Comparison of ENCODE assay signal across 15 cellular contexts in the genomic region with DNA sequence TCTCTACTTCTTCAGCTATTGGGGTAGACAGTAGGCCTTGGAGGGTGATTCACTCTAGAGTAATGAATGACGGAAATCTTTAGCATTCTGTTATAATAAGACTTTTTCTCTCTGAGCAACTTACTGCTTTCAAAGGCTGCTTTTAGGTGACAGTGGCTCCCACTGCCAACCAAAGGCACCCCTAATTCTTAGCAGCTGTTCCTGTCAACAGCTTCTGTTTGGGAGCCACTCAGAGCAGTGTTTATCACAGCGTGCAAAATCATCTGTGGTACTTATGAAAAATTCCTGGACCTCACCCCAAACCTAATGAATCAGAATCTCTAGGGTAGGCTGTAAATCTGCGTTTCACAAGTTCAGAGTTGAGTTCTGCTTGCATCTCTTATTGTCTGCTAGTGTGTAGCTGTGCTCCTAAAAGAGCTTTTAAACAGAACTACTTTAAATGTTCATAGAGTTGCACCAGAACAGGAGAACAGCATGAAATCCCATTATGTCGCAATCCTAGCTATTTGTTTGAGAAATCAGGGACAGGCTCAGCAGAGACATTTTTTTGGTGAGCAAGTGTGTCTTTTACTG. TPM values are rescaled to one million over a fixed set of nuclear protein-coding genes. Genes with fewer than 3 reads are reported as not detected.
DNase-seq lines count a peak whose midpoint lies in the region; ATAC-seq and TF ChIP-seq lines count a peak whose summit lies in the region.
"Had no signal": no experiment of that assay in that cellular context is flagged by ENCODE, and none has a peak within 500 bp of the region (broad histone marks: within the 10 kb centered on the region; RNA-seq: fewer than 3 reads in every experiment).

No MANE protein-coding gene starts in this region.

- H3K9me3 ChIP-seq in SK-N-SH, result no peaks in the 10 kb centered on the region
- H3K9me3 ChIP-seq in subcutaneous abdominal adipose tissue (ENCODE audit: control insufficient read depth in 5 of 5, low read length in 5 of 5), result peaks cover 0 to 3% (median 0%) of the 10 kb centered on the region in 5 donors
- peaks cover 0 to 14% (median 5%) of the 10 kb centered on the region in 12 donors for H3K9me3 ChIP-seq in heart left ventricle
- H3K9me3 ChIP-seq: tibial artery had no signal

- H3K4me1 ChIP-seq in SK-N-SH (ENCODE audit: control insufficient read depth in 1 of 2, insufficient read depth in 2 of 2, low read depth in 1 of 2, low read length in 1 of 2), result peaks cover 0 to 5% of the 10 kb centered on the region in 2 experiments; a peak in 1 of 4 replicates
- H3K4me1 ChIP-seq in subcutaneous abdominal adipose tissue (ENCODE audit: control insufficient read depth in 5 of 5, insufficient read depth in 5 of 5, low read length in 5 of 5), result peaks cover 0 to 8% (median 4%) of the 10 kb centered on the region in 5 donors
- peaks cover 0 to 4% (median 0%) of the 10 kb centered on the region in 12 donors for H3K4me1 ChIP-seq in heart left ventricle
- H3K4me1 ChIP-seq: spleen, tibial artery had no signal

- H3K9ac ChIP-seq in SK-N-SH, result no peak overlapping the region
- no peak overlapping the region for H3K9ac ChIP-seq in subcutaneous abdominal adipose tissue (ENCODE audit: low read length in 5 of 5)

- intact Hi-C loops in heart left ventricle (cut with DNase I), result no loop called here

- H3K36me3 ChIP-seq in SK-N-SH (replicated peaks in 1 of 2; ENCODE audit: control insufficient read depth in 1 of 2, insufficient read depth in 2 of 2, low read length in 1 of 2) (no peaks in the 10 kb centered on the region), subcutaneous abdominal adipose tissue (ENCODE audit: control insufficient read depth in 5 of 5, insufficient read depth in 5 of 5, low read length in 5 of 5) (no peaks in the 10 kb centered on the region), heart left ventricle (no peaks in the 10 kb centered on the region)
- H3K36me3 ChIP-seq: spleen, tibial artery had no signal

- no peak for TF ChIP-seq POLR2A in heart left ventricle (IDR thresholded peaks at IDR 0.05)

- H3K4me3 ChIP-seq in SK-N-SH (ENCODE audit: low read depth in 2 of 2, low read length in 1 of 2), result no peak overlapping the region
- H3K4me3 ChIP-seq in subcutaneous abdominal adipose tissue (ENCODE audit: low read depth in 1 of 5, low read length in 5 of 5), result no peak overlapping the region
- H3K4me3 ChIP-seq in heart left ventricle, result no peak overlapping the region
- H3K4me3 ChIP-seq: spleen, tibial artery had no signal

- TF ChIP-seq EP300 in SK-N-SH (IDR thresholded peaks at IDR 0.05; ENCODE audit: borderline replicate concordance in 1 of 2, low read depth in 1 of 2, low read length in 1 of 2), result no peak

- no peak overlapping the region for H3K4me2 ChIP-seq in SK-N-SH

- no peaks in the 10 kb centered on the region for H3F3A ChIP-seq in SK-N-SH (replicated peaks; ENCODE audit: insufficient read depth)

- TF ChIP-seq CTCF in SK-N-SH (IDR thresholded peaks at IDR 0.05), result no peak
- no peak for TF ChIP-seq CTCF in heart left ventricle (IDR thresholded peaks at IDR 0.05)

- H3K79me2 ChIP-seq in SK-N-SH (ENCODE audit: insufficient read depth), result no peaks in the 10 kb centered on the region

- H3K27ac ChIP-seq in SK-N-SH (ENCODE audit: low read depth in 2 of 2, low read length in 1 of 2) (no peak overlapping the region), subcutaneous abdominal adipose tissue (ENCODE audit: low read depth, low read length) (peak overlapping the region; percentile 60), heart left ventricle (no peak overlapping the region)
- H3K27ac ChIP-seq: 22Rv1, spleen, tibial artery had no signal

- DNase-seq in SK-N-SH (no peak), SIG-M5 treated with dmso at 0.1 percent for 504 hours (lab: John Stamatoyannopoulos, UW; ENCODE audit: unreplicated experiment) (peak; percentile 89), fibroblast of peridontal ligament (ENCODE audit: extremely low read depth) (peak; percentile 28), ACHN (no peak), heart left ventricle (no peak)
- DNase-seq: activated CD4-positive, alpha-beta T cell treated with anti-CD3 and anti-CD28 coated beads, Interleukin-2, amount 10 ng/mL, durations not matched to agents 24 days and 14 days; activated naive CD4-positive, alpha-beta T cell treated with Interleukin-2 at 50 U/mL for 16 hours; NCI-H146; NCI-H82; spleen; tibial artery had no signal

- H3K27me3 ChIP-seq in SK-N-SH (ENCODE audit: insufficient read depth), result no peaks in the 10 kb centered on the region
- no peaks in the 10 kb centered on the region for H3K27me3 ChIP-seq in subcutaneous abdominal adipose tissue (ENCODE audit: control insufficient read depth in 5 of 5, insufficient read depth in 4 of 5, low read length in 5 of 5)
- H3K27me3 ChIP-seq in heart left ventricle, result peaks cover 0 to 4% (median 0%) of the 10 kb centered on the region in 9 donors
- H3K27me3 ChIP-seq: spleen, tibial artery had no signal

- H3K9me2 ChIP-seq in SK-N-SH, result no peaks in the 10 kb centered on the region

- CTCF ChIA-PET in SK-N-SH (lab: Yijun Ruan, JAX), result interaction anchor here (0.6 to 1.6 kb wide), 2 partner anchors 243 to 906 kb away, joined by 3 read pairs; no protein-coding TSS in a partner anchor

- no peak overlapping the region; the same call in 1 of the 2 replicates for H2AFZ ChIP-seq in SK-N-SH (ENCODE audit: low read depth)

- POLR2A ChIA-PET in SK-N-SH (lab: Yijun Ruan, JAX), result no interaction called here

- no peak for TF ChIP-seq RAD21 in SK-N-SH (IDR thresholded peaks at IDR 0.05; ENCODE audit: low read length)

- in situ Hi-C loops in ACHN (cut with HindIII; ENCODE audit: low pct_ligation_motif_present, low pct_unique_long_range_greater_than_20kb, low sequenced_read_pairs), result no loop called here

- 20% methylated on average over 4 of the region's 4 CpGs for WGBS in SK-N-SH (ENCODE audit: low lambda C conversion rate)
- WGBS in heart left ventricle, 4 donors, result 61 to 69% (median 65%) methylated on average over 4 of the region's 4 CpGs

- H4K20me1 ChIP-seq in SK-N-SH (ENCODE audit: insufficient read depth), result no peaks in the 10 kb centered on the region

- ATAC-seq in SK-N-SH treated with all-trans-retinoic acid at 6 μM for 48 hours, result no peak; the same call in 2 of the 3 replicates
- ATAC-seq in GM21367 (IDR thresholded peaks at IDR 0.05; ENCODE audit: unreplicated experiment), result no peak
- ATAC-seq in heart left ventricle, result no peak

TF ChIP-seq in SK-N-SH, 30 proteins besides CTCF, POLR2A, EP300 and RAD21:
- TF ChIP-seq NRF1 (IDR thresholded peaks at IDR 0.05; ENCODE audit: low read depth, low read length), result no peak
- TF ChIP-seq, protein P1, sequence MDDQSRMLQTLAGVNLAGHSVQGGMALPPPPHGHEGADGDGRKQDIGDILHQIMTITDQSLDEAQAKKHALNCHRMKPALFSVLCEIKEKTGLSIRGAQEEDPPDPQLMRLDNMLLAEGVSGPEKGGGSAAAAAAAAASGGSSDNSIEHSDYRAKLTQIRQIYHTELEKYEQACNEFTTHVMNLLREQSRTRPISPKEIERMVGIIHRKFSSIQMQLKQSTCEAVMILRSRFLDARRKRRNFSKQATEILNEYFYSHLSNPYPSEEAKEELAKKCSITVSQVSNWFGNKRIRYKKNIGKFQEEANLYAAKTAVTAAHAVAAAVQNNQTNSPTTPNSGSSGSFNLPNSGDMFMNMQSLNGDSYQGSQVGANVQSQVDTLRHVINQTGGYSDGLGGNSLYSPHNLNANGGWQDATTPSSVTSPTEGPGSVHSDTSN (IDR thresholded peaks at IDR 0.05), result no peak
- TF ChIP-seq TCF12 (IDR thresholded peaks at IDR 0.05), result 0 out of 2 replicates have a peak, but pooled peaks have one; percentile 9
- TF ChIP-seq, protein P2, sequence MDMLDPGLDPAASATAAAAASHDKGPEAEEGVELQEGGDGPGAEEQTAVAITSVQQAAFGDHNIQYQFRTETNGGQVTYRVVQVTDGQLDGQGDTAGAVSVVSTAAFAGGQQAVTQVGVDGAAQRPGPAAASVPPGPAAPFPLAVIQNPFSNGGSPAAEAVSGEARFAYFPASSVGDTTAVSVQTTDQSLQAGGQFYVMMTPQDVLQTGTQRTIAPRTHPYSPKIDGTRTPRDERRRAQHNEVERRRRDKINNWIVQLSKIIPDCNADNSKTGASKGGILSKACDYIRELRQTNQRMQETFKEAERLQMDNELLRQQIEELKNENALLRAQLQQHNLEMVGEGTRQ (IDR thresholded peaks at IDR 0.05; ENCODE audit: borderline replicate concordance, low read depth, low read length), result no peak
- TF ChIP-seq JUND (IDR thresholded peaks at IDR 0.05), result peak; percentile 28; the same call in 1 of the 2 replicates

TF ChIP-seq in SK-N-SH treated with all-trans-retinoic acid at 6 μM for 48 hours, 23 proteins besides CTCF, POLR2A, EP300 and RAD21 (continues in another document):
- no peak for TF ChIP-seq ZNF565 (CRISPR knock-in tag; conservative IDR thresholded peaks at IDR 0.05; ENCODE audit: low read depth)
- TF ChIP-seq ZFP30 (CRISPR knock-in tag; IDR thresholded peaks at IDR 0.05), result no peak
- no peak for TF ChIP-seq ZFP3 (CRISPR knock-in tag; IDR thresholded peaks at IDR 0.05)
- TF ChIP-seq, protein P3, sequence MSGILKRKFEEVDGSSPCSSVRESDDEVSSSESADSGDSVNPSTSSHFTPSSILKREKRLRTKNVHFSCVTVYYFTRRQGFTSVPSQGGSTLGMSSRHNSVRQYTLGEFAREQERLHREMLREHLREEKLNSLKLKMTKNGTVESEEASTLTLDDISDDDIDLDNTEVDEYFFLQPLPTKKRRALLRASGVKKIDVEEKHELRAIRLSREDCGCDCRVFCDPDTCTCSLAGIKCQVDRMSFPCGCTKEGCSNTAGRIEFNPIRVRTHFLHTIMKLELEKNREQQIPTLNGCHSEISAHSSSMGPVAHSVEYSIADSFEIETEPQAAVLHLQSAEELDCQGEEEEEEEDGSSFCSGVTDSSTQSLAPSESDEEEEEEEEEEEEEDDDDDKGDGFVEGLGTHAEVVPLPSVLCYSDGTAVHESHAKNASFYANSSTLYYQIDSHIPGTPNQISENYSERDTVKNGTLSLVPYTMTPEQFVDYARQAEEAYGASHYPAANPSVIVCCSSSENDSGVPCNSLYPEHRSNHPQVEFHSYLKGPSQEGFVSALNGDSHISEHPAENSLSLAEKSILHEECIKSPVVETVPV (CRISPR knock-in tag; IDR thresholded peaks at IDR 0.05), result no peak
- no peak for TF ChIP-seq ARNTL (CRISPR knock-in tag; IDR thresholded peaks at IDR 0.05; ENCODE audit: borderline replicate concordance, low read depth)

RNA-seq across cellular contexts. Expression of a gene that starts 52.8 kb away (rescaled TPM):
- polyA plus RNA-seq in SK-N-SH (2012; rRNA removed) (not detected in 2 replicates), heart left ventricle (not detected)
- polyA plus RNA-seq in SK-N-SH (2012; cell fraction: cytosol; rRNA removed), result 0.01 TPM in 1 of 2 replicates, not detected in the other
- polyA plus RNA-seq in SK-N-SH (2012; cell fraction: nucleus; rRNA removed), result 0.01 TPM in 1 of 2 replicates, not detected in the other
- not detected for total RNA-seq in heart left ventricle
- total RNA-seq: activated CD4-positive, alpha-beta T cell treated with anti-CD3 and anti-CD28 coated beads, Interleukin-2, amount 10 ng/mL, durations not matched to agents 24 days and 14 days; spleen had no signal
- polyA plus RNA-seq: spleen had no signal

Comparison
In these comparisons a context has a peak if more than half of its experiments do, and no peak if none do; other contexts are left out.
1. DNase-seq: peak in SIG-M5 treated with dmso at 0.1 percent for 504 hours (single experiment) and fibroblast of peridontal ligament (single experiment); none in SK-N-SH (single experiment), ACHN (single experiment) and heart left ventricle (0 of 5).